9 cellular contexts compared by ENCODE assay signal in the genomic region with DNA sequence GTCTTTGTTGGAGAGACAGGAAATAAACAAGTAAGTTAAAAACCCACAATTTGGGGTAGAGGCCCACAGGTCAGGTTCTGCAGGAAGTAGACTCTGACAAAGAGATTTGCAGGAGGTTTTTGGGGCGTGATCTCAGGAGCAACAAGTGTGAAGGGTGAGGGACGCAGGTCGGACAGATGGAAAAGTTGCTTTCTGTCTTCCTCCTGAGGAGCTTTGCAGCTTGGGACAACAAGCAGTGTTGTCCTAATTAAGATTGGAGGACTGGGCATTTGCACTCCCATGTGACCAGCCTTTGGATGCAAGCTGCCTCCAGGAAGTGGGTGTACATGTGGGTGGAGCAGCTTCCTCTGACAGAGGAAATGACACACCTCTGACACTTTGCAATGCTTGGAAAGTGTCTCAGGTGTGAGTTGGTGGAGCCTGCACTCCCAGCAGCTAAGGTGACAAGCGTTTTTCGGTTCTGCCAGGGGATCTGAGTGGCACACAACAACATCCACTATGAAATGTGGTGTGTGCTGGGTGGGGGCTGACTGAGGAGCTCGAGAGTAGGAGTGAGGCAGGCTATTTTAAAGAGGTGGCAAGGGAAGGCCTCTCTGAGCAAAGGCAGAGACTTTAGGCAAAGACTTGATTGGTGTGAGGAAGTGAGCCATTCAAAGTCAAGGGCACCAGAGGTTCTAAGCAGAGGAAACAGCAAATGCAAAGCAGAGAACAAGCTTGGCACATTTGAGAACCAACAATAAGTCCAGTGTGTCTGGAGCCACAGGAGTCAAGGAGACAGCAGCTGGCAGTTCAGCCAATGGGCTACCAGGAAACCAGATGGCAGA.
A peak's percentile ranks its signal among the peaks of the same experiment; 100 is the strongest.
DNase-seq lines count a peak whose midpoint lies in the region; ATAC-seq, FAIRE-seq and TF ChIP-seq lines count a peak whose summit lies in the region.
"Had no signal": no experiment of that assay in that cellular context is flagged by ENCODE, and none has a peak within 500 bp of the region (broad histone marks: within the 10 kb centered on the region; RNA-seq: fewer than 3 reads in every experiment).

No MANE protein-coding gene starts in this region.

- no peaks in the 10 kb centered on the region for H3K79me2 ChIP-seq in HepG2 (ENCODE audit: insufficient read depth, low read length)

- no peak for FAIRE-seq in HepG2 (lab: Jason Lieb, UNC)

- H3K27ac Mint-ChIP-seq in IgD-negative memory B cell (peak overlapping the region; percentile 57 to 91 (median 89)), chondrocyte (ENCODE audit: unreplicated experiment) (no peak overlapping the region)
- peak overlapping the region; percentile 80 for H3K27ac Mint-ChIP-seq in stimulated activated memory B cell treated with anti-CD40 and anti-IgM and Interleukin-4, amounts not matched to agents 10 μg/mL and 1 μg/mL and 100 μg/mL, for 72 hours

- H3K36me3 Mint-ChIP-seq in IgD-negative memory B cell: peaks cover 3% of the 10 kb centered on the region
- no peaks in the 10 kb centered on the region for H3K36me3 Mint-ChIP-seq in stimulated activated memory B cell treated with anti-CD40 and anti-IgM and Interleukin-4, amounts not matched to agents 10 μg/mL and 1 μg/mL and 100 μg/mL, for 72 hours
- no peaks in the 10 kb centered on the region for H3K36me3 Mint-ChIP-seq in chondrocyte (ENCODE audit: low read depth)

- no peaks in the 10 kb centered on the region for H4K20me1 ChIP-seq in HepG2 (ENCODE audit: insufficient read depth, low read length)

- no TSS peak for BruUV-seq in HepG2 (replicated peaks; lab: Mats Ljungman, UMichigan)

- H3K4me3 Mint-ChIP-seq in IgD-negative memory B cell (peak overlapping the region; percentile 27 to 86 (median 66)), chondrocyte (ENCODE audit: unreplicated experiment) (no peak overlapping the region)
- peak overlapping the region; percentile 29 for H3K4me3 Mint-ChIP-seq in stimulated activated memory B cell treated with anti-CD40 and anti-IgM and Interleukin-4, amounts not matched to agents 10 μg/mL and 1 μg/mL and 100 μg/mL, for 72 hours

- peaks cover 19 to 30% (median 21%) of the 10 kb centered on the region in 3 donors for H3K4me1 Mint-ChIP-seq in IgD-negative memory B cell
- H3K4me1 Mint-ChIP-seq in stimulated activated memory B cell treated with anti-CD40 and anti-IgM and Interleukin-4, amounts not matched to agents 10 μg/mL and 1 μg/mL and 100 μg/mL, for 72 hours: peaks cover 23% of the 10 kb centered on the region
- peaks cover 22% of the 10 kb centered on the region for H3K4me1 Mint-ChIP-seq in chondrocyte (ENCODE audit: low read depth)

- no peak for ATAC-seq in HepG2
- ATAC-seq in stimulated activated memory B cell treated with anti-CD40 and anti-IgM and Interleukin-4, amounts not matched to agents 10 μg/mL and 1 μg/mL and 100 μg/mL, for 72 hours: peak; percentile 64
- ATAC-seq in GM18870 (IDR thresholded peaks at IDR 0.05; ENCODE audit: unreplicated experiment): no peak

- in situ Hi-C loops in HepG2 (cut with HindIII; ENCODE audit: extremely low pct_ligation_motif_present, low pct_unique_long_range_greater_than_20kb): no loop called here

- H3K36me3 ChIP-seq in GM06990 (ENCODE audit: control insufficient read depth, insufficient read depth, low read length) (no peaks in the 10 kb centered on the region), HepG2 (replicated peaks in 1 of 2; ENCODE audit: control insufficient read depth in 1 of 2, insufficient read depth in 2 of 2, low read length in 2 of 2) (no peaks in the 10 kb centered on the region)
- H3K36me3 ChIP-seq: cardiac muscle cell had no signal

- no peak for TF ChIP-seq EP300 in HepG2 (IDR thresholded peaks at IDR 0.05; ENCODE audit: low read depth in 2 of 2, low read length in 2 of 2)
- TF ChIP-seq EP300 in HepG2 (CRISPR knock-in tag; IDR thresholded peaks at IDR 0.05; ENCODE audit: borderline replicate concordance): no peak

- TF ChIP-seq POLR2A in HepG2 (IDR thresholded peaks at IDR 0.05; ENCODE audit: insufficient read depth in 1 of 2, low read depth in 2 of 2, low read length in 2 of 2): no peak

- no peak overlapping the region for H3K27ac ChIP-seq in HepG2 (ENCODE audit: extremely low read length, insufficient read depth, low read length)
- H3K27ac ChIP-seq: cardiac muscle cell had no signal

- H3K4me2 ChIP-seq in HepG2 (ENCODE audit: low read depth, low read length): no peak overlapping the region

- POLR2A ChIA-PET in HepG2 (lab: Yijun Ruan, JAX): no interaction called here

- TF ChIP-seq CTCF in GM06990 (IDR thresholded peaks at IDR 0.05; ENCODE audit: insufficient read depth, low read length, poor library complexity, severe bottlenecking): no peak
- TF ChIP-seq CTCF in HepG2 (CRISPR knock-in tag; IDR thresholded peaks at IDR 0.05): no peak
- TF ChIP-seq CTCF in chondrocyte (IDR thresholded peaks at IDR 0.05): no peak

- H3K9me3 ChIP-seq in HepG2 (ENCODE audit: low read length): no peaks in the 10 kb centered on the region

- DNase-seq in GM06990 (ENCODE audit: extremely low read depth, insufficient read length) (peak; percentile 42), HepG2 (ENCODE audit: low spot score) (no peak), chondrocyte (ENCODE audit: low spot score) (no peak), Kasumi-1 (lab: John Stamatoyannopoulos, UW) (no peak)
- DNase-seq in activated T-cell treated with anti-CD3 and anti-CD28 coated beads, Interleukin-2, amount 50 U/mL, for 1 hour: peak; percentile 78

- no peak overlapping the region for H3K9ac ChIP-seq in HepG2 (ENCODE audit: insufficient read depth, low read depth, low read length)

- intact Hi-C loops in HepG2 (cut with micrococcal nuclease; ENCODE audit: unreplicated experiment): no loop called here

- H3K4me3 ChIP-seq in GM06990 (replicated peaks; ENCODE audit: low read depth, low read length): no peak overlapping the region
- H3K4me3 ChIP-seq in HepG2 (replicated peaks in 1 of 3; ENCODE audit: insufficient read depth in 1 of 3, low read depth in 2 of 3, low read length in 3 of 3): no peak overlapping the region
- H3K4me3 ChIP-seq: cardiac muscle cell had no signal

- H3K27me3 ChIP-seq in GM06990 (replicated peaks; ENCODE audit: control insufficient read depth, insufficient read depth, low read length) (no peaks in the 10 kb centered on the region), HepG2 (ENCODE audit: control insufficient read depth in 1 of 2, insufficient read depth in 2 of 2, low read length in 2 of 2) (peaks cover 0 to 11% of the 10 kb centered on the region in 2 experiments; a peak in 4 of 5 replicates)

- CTCF ChIA-PET in HepG2 (lab: Yijun Ruan, JAX; ENCODE audit: low intra/inter-chr PET ratio, low total read pairs): no interaction called here

- no peaks in the 10 kb centered on the region for H3K4me1 ChIP-seq in HepG2 (ENCODE audit: insufficient read depth, low read length)

- TF ChIP-seq RAD21 in HepG2 (CRISPR knock-in tag; IDR thresholded peaks at IDR 0.05): no peak

- H2AFZ ChIP-seq in HepG2 (ENCODE audit: low read length): no peak overlapping the region

- H3K27me3 Mint-ChIP-seq in IgD-negative memory B cell (peaks cover 2% of the 10 kb centered on the region), chondrocyte (ENCODE audit: low read depth) (no peaks in the 10 kb centered on the region)
- peaks cover 4% of the 10 kb centered on the region for H3K27me3 Mint-ChIP-seq in stimulated activated memory B cell treated with anti-CD40 and anti-IgM and Interleukin-4, amounts not matched to agents 10 μg/mL and 1 μg/mL and 100 μg/mL, for 72 hours

- WGBS in HepG2 (ENCODE audit: low lambda C conversion rate): 28% methylated on average over 6 of the region's 6 CpGs

- no peaks in the 10 kb centered on the region for H3K9me3 Mint-ChIP-seq in IgD-negative memory B cell
- H3K9me3 Mint-ChIP-seq in stimulated activated memory B cell treated with anti-CD40 and anti-IgM and Interleukin-4, amounts not matched to agents 10 μg/mL and 1 μg/mL and 100 μg/mL, for 72 hours: no peaks in the 10 kb centered on the region
- H3K9me3 Mint-ChIP-seq in chondrocyte (ENCODE audit: low read depth): no peaks in the 10 kb centered on the region

TF ChIP-seq in HepG2, 621 proteins besides CTCF, POLR2A, EP300 and RAD21:
- TF ChIP-seq GABPA (IDR thresholded peaks at IDR 0.05; ENCODE audit: low read depth, low read length) (no peak), GABPA (CRISPR knock-in tag; IDR thresholded peaks at IDR 0.05; ENCODE audit: low read depth) (peak; percentile 32; the same call in 1 of the 2 replicates), ZNF780A (CRISPR knock-in tag; IDR thresholded peaks at IDR 0.05) (no peak)
TF ChIP-seq in HepG2: peak in this region for 1.

Comparison
In these comparisons a context has a peak if more than half of its experiments do, and no peak if none do; other contexts are left out.
1. DNase-seq: peak in GM06990 (single experiment) and activated T-cell treated with anti-CD3 and anti-CD28 coated beads, Interleukin-2, amount 50 U/mL, for 1 hour (single experiment); none in HepG2 (single experiment), chondrocyte (single experiment) and Kasumi-1 (0 of 2).